Comparison of ENCODE assay signal across 2 cellular contexts in genomic region chr10:122057841-122058240, GRCh38.
TF ChIP-seq lines count a peak whose summit lies in the region.

No MANE protein-coding gene starts in this region.

TF ChIP-seq in A549, 52 proteins besides CTCF, POLR2A, EP300 and RAD21 (continued from another document):
- TF ChIP-seq, protein P1, sequence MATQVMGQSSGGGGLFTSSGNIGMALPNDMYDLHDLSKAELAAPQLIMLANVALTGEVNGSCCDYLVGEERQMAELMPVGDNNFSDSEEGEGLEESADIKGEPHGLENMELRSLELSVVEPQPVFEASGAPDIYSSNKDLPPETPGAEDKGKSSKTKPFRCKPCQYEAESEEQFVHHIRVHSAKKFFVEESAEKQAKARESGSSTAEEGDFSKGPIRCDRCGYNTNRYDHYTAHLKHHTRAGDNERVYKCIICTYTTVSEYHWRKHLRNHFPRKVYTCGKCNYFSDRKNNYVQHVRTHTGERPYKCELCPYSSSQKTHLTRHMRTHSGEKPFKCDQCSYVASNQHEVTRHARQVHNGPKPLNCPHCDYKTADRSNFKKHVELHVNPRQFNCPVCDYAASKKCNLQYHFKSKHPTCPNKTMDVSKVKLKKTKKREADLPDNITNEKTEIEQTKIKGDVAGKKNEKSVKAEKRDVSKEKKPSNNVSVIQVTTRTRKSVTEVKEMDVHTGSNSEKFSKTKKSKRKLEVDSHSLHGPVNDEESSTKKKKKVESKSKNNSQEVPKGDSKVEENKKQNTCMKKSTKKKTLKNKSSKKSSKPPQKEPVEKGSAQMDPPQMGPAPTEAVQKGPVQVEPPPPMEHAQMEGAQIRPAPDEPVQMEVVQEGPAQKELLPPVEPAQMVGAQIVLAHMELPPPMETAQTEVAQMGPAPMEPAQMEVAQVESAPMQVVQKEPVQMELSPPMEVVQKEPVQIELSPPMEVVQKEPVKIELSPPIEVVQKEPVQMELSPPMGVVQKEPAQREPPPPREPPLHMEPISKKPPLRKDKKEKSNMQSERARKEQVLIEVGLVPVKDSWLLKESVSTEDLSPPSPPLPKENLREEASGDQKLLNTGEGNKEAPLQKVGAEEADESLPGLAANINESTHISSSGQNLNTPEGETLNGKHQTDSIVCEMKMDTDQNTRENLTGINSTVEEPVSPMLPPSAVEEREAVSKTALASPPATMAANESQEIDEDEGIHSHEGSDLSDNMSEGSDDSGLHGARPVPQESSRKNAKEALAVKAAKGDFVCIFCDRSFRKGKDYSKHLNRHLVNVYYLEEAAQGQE (IDR thresholded peaks at IDR 0.05) = no peak
- no peak for TF ChIP-seq ZFP36 (IDR thresholded peaks at IDR 0.05; ENCODE audit: borderline replicate concordance, partially characterized antibody)
- TF ChIP-seq, protein P2, sequence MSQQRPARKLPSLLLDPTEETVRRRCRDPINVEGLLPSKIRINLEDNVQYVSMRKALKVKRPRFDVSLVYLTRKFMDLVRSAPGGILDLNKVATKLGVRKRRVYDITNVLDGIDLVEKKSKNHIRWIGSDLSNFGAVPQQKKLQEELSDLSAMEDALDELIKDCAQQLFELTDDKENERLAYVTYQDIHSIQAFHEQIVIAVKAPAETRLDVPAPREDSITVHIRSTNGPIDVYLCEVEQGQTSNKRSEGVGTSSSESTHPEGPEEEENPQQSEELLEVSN (IDR thresholded peaks at IDR 0.05; ENCODE audit: borderline replicate concordance, low read depth) = no peak
- no peak for TF ChIP-seq HDAC2 (IDR thresholded peaks at IDR 0.05)
- TF ChIP-seq JUNB (IDR thresholded peaks at IDR 0.05) = no peak
- TF ChIP-seq HOXB13 (CRISPR knock-in tag; IDR thresholded peaks at IDR 0.05; ENCODE audit: low read depth) = no peak
- TF ChIP-seq CBX8 (IDR thresholded peaks at IDR 0.05) = no peak
- TF ChIP-seq CBX2 (IDR thresholded peaks at IDR 0.05; ENCODE audit: borderline replicate concordance, low read depth) = no peak
- no peak for TF ChIP-seq POLR2AphosphoS2 (conservative IDR thresholded peaks at IDR 0.05; ENCODE audit: low read length)
- TF ChIP-seq BCL3 (IDR thresholded peaks at IDR 0.05) = no peak
- TF ChIP-seq MAX (IDR thresholded peaks at IDR 0.05) = no peak
- no peak for TF ChIP-seq MAZ (IDR thresholded peaks at IDR 0.05; ENCODE audit: borderline replicate concordance, low read depth, low read length)
- no peak for TF ChIP-seq TP53 (CRISPR knock-in tag; IDR thresholded peaks at IDR 0.05)
TF ChIP-seq in A549: peak in this region for 0.

TF ChIP-seq in H1, 55 proteins besides CTCF, POLR2A, EP300 and RAD21 (continued from another document):
- no peak for TF ChIP-seq GABPA (IDR thresholded peaks at IDR 0.05; ENCODE audit: borderline replicate concordance, insufficient read depth, low read length)
- TF ChIP-seq JUND (IDR thresholded peaks at IDR 0.05; ENCODE audit: low read length) = no peak
- no peak for TF ChIP-seq CBX5 (IDR thresholded peaks at IDR 0.05; ENCODE audit: low read depth, low read length)
- no peak for TF ChIP-seq SP1 (IDR thresholded peaks at IDR 0.05; ENCODE audit: low read depth, low read length)
